Comparison of ENCODE assay signal across 26 cellular contexts in genomic region chr9:100359057-100359456, GRCh38.
"Had no signal": no experiment of that assay in that cellular context is flagged by ENCODE, and none has a peak within 500 bp of the region (broad histone marks: within the 10 kb centered on the region; RNA-seq: fewer than 3 reads in every experiment).

No MANE protein-coding gene starts in this region.

- H3K27me3 Mint-ChIP-seq: naive thymus-derived CD4-positive, alpha-beta T cell; progenitor cell of endocrine pancreas; stimulated activated naive B cell treated with anti-CD40 and anti-IgM and Interleukin-4, amounts not matched to agents 10 μg/mL and 1 μg/mL and 100 μg/mL, for 72 hours; stimulated activated naive CD8-positive, alpha-beta T cell treated with anti-CD3 and anti-CD28 coated beads, Interleukin-15, amount 100 ng/mL, for 72 hours; type B pancreatic cell had no signal

- DNase-seq: naive thymus-derived CD4-positive, alpha-beta T cell; natural killer cell; occipital lobe; ovary; posterior cingulate gyrus; psoas muscle; right cardiac atrium; right lobe of liver; sigmoid colon; small intestine; stimulated activated CD4-positive, alpha-beta T cell treated with anti-CD3 and anti-CD28 coated beads, Interleukin-1b, Interleukin-23, amount 100 ng/mL, for 48 hours; stimulated activated CD4-positive, alpha-beta T cell treated with anti-CD3 and anti-CD28 coated beads, Interleukin-4, amount 100 ng/mL, for 1 hour; stimulated activated CD4-positive, alpha-beta T cell treated with anti-CD3 and anti-CD28 coated beads, Interleukin-4, amount 100 ng/mL, for 4 hours; stimulated activated CD8-positive, alpha-beta memory T cell treated with anti-CD3 and anti-CD28 coated beads, Interleukin-4, amount 100 ng/mL, for 48 hours; stimulated activated naive B cell treated with anti-CD40 and anti-IgM and Interleukin-4, amounts not matched to agents 10 μg/mL and 1 μg/mL and 100 μg/mL, for 72 hours; stimulated activated naive CD8-positive, alpha-beta T cell treated with anti-CD3 and anti-CD28 coated beads, Interleukin-15, amount 100 ng/mL, for 72 hours; stimulated activated naive CD8-positive, alpha-beta T cell treated with anti-CD3 and anti-CD28 coated beads, Interleukin-15, Interleukin-2, amounts not matched to agents 100 U/mL and 50 U/mL, for 24 hours; substantia nigra; testis; tibial artery; transverse colon; upper lobe of right lung had no signal

- H3K36me3 Mint-ChIP-seq: natural killer cell had no signal

- ATAC-seq: naive thymus-derived CD4-positive, alpha-beta T cell; psoas muscle; right cardiac atrium; right lobe of liver; stimulated activated naive B cell treated with anti-CD40 and anti-IgM and Interleukin-4, amounts not matched to agents 10 μg/mL and 1 μg/mL and 100 μg/mL, for 72 hours; stimulated activated naive CD8-positive, alpha-beta T cell treated with anti-CD3 and anti-CD28 coated beads, Interleukin-15, amount 100 ng/mL, for 72 hours; stimulated activated naive CD8-positive, alpha-beta T cell treated with anti-CD3 and anti-CD28 coated beads, Interleukin-15, Interleukin-2, amounts not matched to agents 100 U/mL and 50 U/mL, for 24 hours; upper lobe of right lung had no signal

- H3K27ac Mint-ChIP-seq: naive thymus-derived CD4-positive, alpha-beta T cell; nephron; neural progenitor cell; stimulated activated naive B cell treated with anti-CD40 and anti-IgM and Interleukin-4, amounts not matched to agents 10 μg/mL and 1 μg/mL and 100 μg/mL, for 72 hours; stimulated activated naive CD8-positive, alpha-beta T cell treated with anti-CD3 and anti-CD28 coated beads, Interleukin-15, amount 100 ng/mL, for 72 hours; type B pancreatic cell had no signal

- FAIRE-seq: small intestine had no signal

- H3K4me3 Mint-ChIP-seq: naive thymus-derived CD4-positive, alpha-beta T cell; natural killer cell; nephron; neural progenitor cell; stimulated activated naive B cell treated with anti-CD40 and anti-IgM and Interleukin-4, amounts not matched to agents 10 μg/mL and 1 μg/mL and 100 μg/mL, for 72 hours; stimulated activated naive CD8-positive, alpha-beta T cell treated with anti-CD3 and anti-CD28 coated beads, Interleukin-15, amount 100 ng/mL, for 72 hours; type B pancreatic cell had no signal

- H3K9me3 Mint-ChIP-seq: natural killer cell had no signal
